29 cellular contexts compared by ENCODE assay signal in the genomic region with DNA sequence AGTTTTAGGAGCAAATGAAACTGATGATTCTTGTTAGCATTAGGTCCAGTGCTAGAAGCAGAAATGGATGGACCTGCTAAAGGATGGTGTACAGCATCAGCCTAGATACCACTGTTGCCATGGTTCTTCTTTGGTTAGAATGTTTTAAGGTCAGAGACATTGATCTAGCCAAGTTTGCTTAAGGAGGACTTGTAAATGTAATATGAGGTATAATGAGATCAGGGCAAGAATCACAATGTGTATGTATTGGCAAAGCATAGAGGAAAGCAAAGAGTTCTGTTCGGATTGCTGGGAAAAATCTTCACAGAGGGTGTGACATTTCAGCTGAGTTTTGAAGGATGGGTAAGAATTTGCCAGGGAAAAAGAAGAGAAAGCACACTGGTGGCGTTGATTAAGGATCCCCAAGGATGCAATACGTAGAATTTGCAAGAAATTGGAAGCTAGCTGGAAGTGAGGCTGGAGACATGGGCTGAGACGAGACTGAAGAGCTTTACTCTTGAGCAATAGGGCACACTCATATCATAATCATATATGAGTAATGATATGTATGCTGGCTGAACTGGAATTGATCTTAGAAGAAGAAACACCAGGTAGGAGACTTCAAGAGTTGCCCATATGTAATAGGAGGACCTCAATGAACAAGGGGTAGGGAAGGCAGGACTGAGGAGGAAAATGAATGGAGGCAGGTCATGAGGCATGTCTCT.
DNase-seq lines count a peak whose midpoint lies in the region; ATAC-seq and TF ChIP-seq lines count a peak whose summit lies in the region.
"Had no signal": no experiment of that assay in that cellular context is flagged by ENCODE, and none has a peak within 500 bp of the region (broad histone marks: within the 10 kb centered on the region; RNA-seq: fewer than 3 reads in every experiment).

No MANE protein-coding gene starts in this region.

- intact Hi-C loops in left ventricle myocardium inferior (cut with micrococcal nuclease): no loop called here
- intact Hi-C loops in cardiac septum (cut with DNase I): loop anchor here (5.0 kb wide), 1 partner anchor 103 kb away; the partner anchor contains the start of gene ZNF462

- H3K4me1 ChIP-seq in left ventricle myocardium inferior (peaks cover 87% of the 10 kb centered on the region), skeletal muscle satellite cell (ENCODE audit: control insufficient read depth, insufficient read depth, low read length) (peaks cover 20% of the 10 kb centered on the region)
- H3K4me1 ChIP-seq: BE2C, body of pancreas, spleen had no signal

- POLR2A ChIA-PET in RWPE1 (lab: Yijun Ruan, JAX; ENCODE audit: low non-redundant PET): no interaction called here

- H3K27ac ChIP-seq in left ventricle myocardium inferior (replicated peaks) (peak overlapping the region; percentile 78), RWPE1 (no peak overlapping the region), epithelial cell of prostate (peak overlapping the region; percentile 44)
- H3K27ac ChIP-seq: body of pancreas, gastroesophageal sphincter had no signal

- no peak overlapping the region for H3K9ac ChIP-seq in skeletal muscle satellite cell (ENCODE audit: low read depth, low read length)

- H3K36me3 ChIP-seq in left ventricle myocardium inferior (no peaks in the 10 kb centered on the region), skeletal muscle satellite cell (ENCODE audit: insufficient read depth, low read length) (no peaks in the 10 kb centered on the region)
- H3K36me3 ChIP-seq: spleen, upper lobe of left lung had no signal

- CTCF ChIA-PET in RWPE1 (lab: Yijun Ruan, JAX): interaction anchor here (0.6 kb wide), 1 partner anchor 27 kb away, joined by 3 read pairs; no protein-coding TSS in a partner anchor

- H3K9me3 ChIP-seq in left ventricle myocardium inferior (replicated peaks) (no peaks in the 10 kb centered on the region), skeletal muscle satellite cell (replicated peaks; ENCODE audit: low read length) (peaks cover 8% of the 10 kb centered on the region)
- H3K9me3 ChIP-seq: BE2C, body of pancreas, gastroesophageal sphincter, upper lobe of left lung had no signal

- TF ChIP-seq CTCF in left ventricle myocardium inferior (IDR thresholded peaks at IDR 0.05; ENCODE audit: borderline replicate concordance): no peak
- TF ChIP-seq CTCF in RWPE1 (conservative IDR thresholded peaks at IDR 0.05; ENCODE audit: low read depth): no peak

- H3K4me3 ChIP-seq in left ventricle myocardium inferior (no peak overlapping the region), skeletal muscle satellite cell (ENCODE audit: low read length) (no peak overlapping the region)
- H3K4me3 ChIP-seq: body of pancreas, gastroesophageal sphincter, spleen, upper lobe of left lung had no signal

- ATAC-seq in GM18909 (IDR thresholded peaks at IDR 0.05; ENCODE audit: poor library complexity, unreplicated experiment): no peak
- ATAC-seq: body of pancreas, gastroesophageal sphincter, left lobe of liver, right cardiac atrium had no signal

- DNase-seq in left ventricle myocardium inferior (no peak), cardiac septum (ENCODE audit: low spot score) (no peak), RWPE1 (ENCODE audit: low spot score) (peak; percentile 43), epithelial cell of prostate (ENCODE audit: low read depth, low spot score) (no peak), iPS-NIHi11 (ENCODE audit: low spot score) (no peak), NCI-H1417 treated with DMSO at 0.1 percent for 48 hours (lab: John Stamatoyannopoulos, UW) (no peak)
- DNase-seq: ACHN; activated CD4-positive, CD25-positive, alpha-beta regulatory T cell treated with anti-CD3 and anti-CD28 coated beads, Interleukin-2, amount 50 U/mL, for 72 hours; activated CD8-positive, alpha-beta memory T cell treated with anti-CD3 and anti-CD28 coated beads for 24 hours; activated effector memory CD4-positive, alpha-beta T cell treated with Interleukin-2 at 50 U/mL for 16 hours; BE2C; body of pancreas; erythroblast; GDM1; hippocampal formation; mesendoderm; NCI-H1092 treated with DMSO at 0.1 percent for 48 hours; NCI-H2029; NCI-H2227 treated with DMSO at 0.1 percent for 48 hours; NCI-H69; posterior cingulate gyrus; right cardiac atrium; spleen; stimulated activated CD4-positive, alpha-beta T cell treated with anti-CD3 and anti-CD28 coated beads, Interleukin-2, amount 100 ng/mL, for 48 hours; upper lobe of left lung had no signal

- H3K27me3 ChIP-seq in left ventricle myocardium inferior (ENCODE audit: low read depth): no peaks in the 10 kb centered on the region
- no peaks in the 10 kb centered on the region for H3K27me3 ChIP-seq in skeletal muscle satellite cell (ENCODE audit: control insufficient read depth, insufficient read depth, low read length)
- H3K27me3 ChIP-seq: BE2C, body of pancreas, gastroesophageal sphincter, spleen, upper lobe of left lung had no signal

- peak overlapping the region; percentile 17 for H3K4me2 ChIP-seq in skeletal muscle satellite cell (ENCODE audit: low read length)
